In the genomic region with DNA sequence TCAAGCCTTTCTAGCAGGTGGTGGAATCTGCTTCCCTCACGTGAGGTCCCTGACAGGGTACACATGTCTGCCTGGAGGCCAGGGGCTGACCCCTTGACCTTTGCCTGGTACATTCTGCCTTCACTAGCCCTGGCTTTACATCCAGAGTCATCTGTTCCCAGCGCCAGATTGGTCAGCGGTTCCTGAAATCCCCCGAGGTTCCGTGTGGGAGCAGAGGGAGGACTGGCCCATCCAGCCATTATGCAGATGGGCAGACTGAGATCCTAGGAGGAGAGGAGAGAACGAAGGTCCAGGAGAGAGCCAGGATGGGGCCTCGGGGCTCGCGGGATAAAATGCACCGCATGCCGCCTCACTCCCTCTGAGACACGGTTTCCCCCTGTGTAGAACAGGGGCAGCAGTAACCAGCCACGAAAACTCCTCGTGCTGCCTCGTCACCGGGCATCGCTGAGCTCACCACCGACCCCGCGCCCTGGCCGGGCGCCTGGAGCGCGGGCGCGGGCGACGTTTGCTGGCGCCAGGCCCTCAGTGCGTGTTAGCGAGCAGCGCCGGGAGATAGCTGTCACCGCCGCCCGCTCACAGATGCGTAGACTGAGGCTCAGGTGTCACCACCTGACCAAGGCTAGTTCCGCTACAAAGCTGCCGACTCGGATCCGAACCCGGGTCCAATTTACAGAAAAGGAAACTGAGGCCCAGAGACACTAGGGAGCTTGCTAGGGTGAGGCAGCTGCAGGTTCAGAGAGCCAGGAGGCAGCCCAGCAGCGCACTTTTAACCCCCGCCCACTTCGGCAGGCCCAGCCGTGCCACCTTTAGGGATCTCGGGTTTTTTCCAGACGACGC, we compare ENCODE assay signal across 8 cellular contexts. TPM values are rescaled to one million over a fixed set of nuclear protein-coding genes. Genes with fewer than 3 reads are reported as not detected.
DNase-seq lines count a peak whose midpoint lies in the region; ATAC-seq and TF ChIP-seq lines count a peak whose summit lies in the region.

No MANE protein-coding gene starts in this region.

- no peaks in the 10 kb centered on the region for H3K9me3 Mint-ChIP-seq in nephron progenitor cell

- no peaks in the 10 kb centered on the region for H3K36me3 Mint-ChIP-seq in nephron progenitor cell (ENCODE audit: low read depth)

- peak; percentile 5 for ATAC-seq in HG02571 (IDR thresholded peaks at IDR 0.05; ENCODE audit: unreplicated experiment)

- H3K27ac ChIP-seq in Peyer's patch = peak overlapping the region; percentile 90 to 98 (median 96)

- TF ChIP-seq CTCF in Peyer's patch (IDR thresholded peaks at IDR 0.05) = no peak
- no peak for TF ChIP-seq CTCF in epithelial cell of esophagus (IDR thresholded peaks at IDR 0.05; ENCODE audit: insufficient read depth, low read depth, low read length, missing control alignments)
- no peak for TF ChIP-seq CTCF in nephron progenitor cell (IDR thresholded peaks at IDR 0.05)

- no peak overlapping the region for H3K27ac Mint-ChIP-seq in nephron progenitor cell

- no peaks in the 10 kb centered on the region for H3K9me3 ChIP-seq in Peyer's patch

- peaks cover 0 to 28% (median 21%) of the 10 kb centered on the region in 4 donors for H3K4me1 ChIP-seq in Peyer's patch

- TF ChIP-seq POLR2A in Peyer's patch (IDR thresholded peaks at IDR 0.05) = no peak

- DNase-seq in DMS 273 (lab: John Stamatoyannopoulos, UW; ENCODE audit: unreplicated experiment) (peak; percentile 59), DMS 273 treated with DMSO at 0.1 percent for 48 hours (lab: John Stamatoyannopoulos, UW) (no peak), Peyer's patch (no peak), epithelial cell of esophagus (ENCODE audit: low read depth) (peak; percentile 42), nephron progenitor cell (peak; percentile 31), GM19240 (ENCODE audit: insufficient read length, low spot score) (no peak), LoVo (ENCODE audit: low spot score) (no peak)

- H3K27me3 ChIP-seq in Peyer's patch = no peaks in the 10 kb centered on the region

- peak overlapping the region; percentile 68 to 95 (median 88) for H3K4me3 ChIP-seq in Peyer's patch
- peak overlapping the region; percentile 74 for H3K4me3 ChIP-seq in epithelial cell of esophagus (ENCODE audit: low read length)

- H3K36me3 ChIP-seq in Peyer's patch = no peaks in the 10 kb centered on the region

- peaks cover 51% of the 10 kb centered on the region for H3K27me3 Mint-ChIP-seq in nephron progenitor cell (ENCODE audit: low read depth, poor library complexity)

- peak overlapping the region; percentile 90 for H3K4me3 Mint-ChIP-seq in nephron progenitor cell

- H3K4me1 Mint-ChIP-seq in nephron progenitor cell = peaks cover 28% of the 10 kb centered on the region

RNA-seq across cellular contexts. Expression of gene MAP2K3, which starts 0.8 kb away (rescaled TPM):
- 100 to 1,000 TPM in 2 of 4 donors, 10 to 100 TPM in 2; 54.5 to 133 (median 102) TPM for total RNA-seq in Peyer's patch

RNA-seq across cellular contexts. Expression of gene NATD1, which starts 30.5 kb away (rescaled TPM):
- total RNA-seq in Peyer's patch = 10 to 100 TPM in 2 of 4 donors, 1 to 10 TPM in 2; 5.0 to 11.4 (median 10.1) TPM

Comparison
In these comparisons a context has a peak if more than half of its experiments do, and no peak if none do; other contexts are left out.
1. DNase-seq: peak in DMS 273 (single experiment), epithelial cell of esophagus (single experiment) and nephron progenitor cell (single experiment); none in DMS 273 treated with DMSO at 0.1 percent for 48 hours (single experiment), Peyer's patch (0 of 3), GM19240 (single experiment) and LoVo (single experiment).